In the genomic region with DNA sequence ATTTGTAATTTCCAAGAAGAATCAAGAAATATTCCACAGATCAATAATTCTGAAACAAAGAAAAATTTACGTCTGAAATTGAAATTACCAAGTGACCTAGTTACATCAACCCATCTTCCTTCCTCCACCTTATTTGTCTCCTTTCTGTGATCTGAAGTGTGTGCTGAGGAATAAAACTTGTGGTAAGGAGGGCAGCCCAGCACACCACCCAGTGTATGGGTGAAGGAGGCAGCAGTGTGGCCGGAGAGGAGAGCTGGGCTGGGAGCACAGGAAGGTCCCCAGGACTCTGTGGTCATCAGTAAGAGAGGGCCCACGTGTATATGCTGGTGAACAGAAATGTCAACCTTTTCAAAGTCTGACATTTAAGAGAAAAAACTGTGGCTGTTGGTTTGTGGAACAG, we compare ENCODE assay signal across 28 cellular contexts. TPM values are rescaled to one million over a fixed set of nuclear protein-coding genes. Genes with fewer than 3 reads are reported as not detected.
DNase-seq lines count a peak whose midpoint lies in the region; ATAC-seq and TF ChIP-seq lines count a peak whose summit lies in the region.
"Had no signal": no experiment of that assay in that cellular context is flagged by ENCODE, and none has a peak within 500 bp of the region (broad histone marks: within the 10 kb centered on the region; RNA-seq: fewer than 3 reads in every experiment).

No MANE protein-coding gene starts in this region.

- no peak for ATAC-seq in GM18502 (IDR thresholded peaks at IDR 0.05; ENCODE audit: poor library complexity, unreplicated experiment)
- ATAC-seq: foreskin keratinocyte, PC-3 had no signal

- H3K4me3 ChIP-seq in GM12865 (ENCODE audit: low read depth, low read length) (peak overlapping the region; percentile 41), mononuclear cell (ENCODE audit: low read length) (peak overlapping the region; percentile 23), A673 (ENCODE audit: low read depth, low read length, poor library complexity, severe bottlenecking) (no peak overlapping the region)
- H3K4me3 ChIP-seq: left ventricle myocardium inferior, smooth muscle cell, vagina had no signal

- no peak for TF ChIP-seq CTCF in GM12865 (IDR thresholded peaks at IDR 0.05; ENCODE audit: insufficient read depth, low read depth, low read length, missing control alignments)
- TF ChIP-seq CTCF in HFFc6 (IDR thresholded peaks at IDR 0.05), result no peak
- TF ChIP-seq CTCF in A673 (conservative IDR thresholded peaks at IDR 0.05; ENCODE audit: low read depth, low read length), result no peak

- no TSS peak for BruUV-seq in A673 (replicated peaks; lab: Mats Ljungman, UMichigan)

- peaks cover 7% of the 10 kb centered on the region for H3K4me1 Mint-ChIP-seq in activated CD4-positive, alpha-beta T cell treated with anti-CD3 and anti-CD28 coated beads, Interleukin-2, amount 10 ng/mL, durations not matched to agents 7 days and 5 days
- peaks cover 67% of the 10 kb centered on the region for H3K4me1 Mint-ChIP-seq in activated CD4-positive, alpha-beta memory T cell treated with anti-CD3 and anti-CD28 coated beads, Interleukin-2, amount 10 ng/mL, durations not matched to agents 7 days and 5 days
- H3K4me1 Mint-ChIP-seq in HFFc6 (ENCODE audit: low read depth), result no peaks in the 10 kb centered on the region

- intact Hi-C loops in A673 (cut with micrococcal nuclease; ENCODE audit: unreplicated experiment), result no loop called here

- CTCF ChIA-PET in activated CD4-positive, alpha-beta T cell treated with anti-CD3 and anti-CD28 coated beads, Interleukin-2, amount 10 ng/mL, durations not matched to agents 7 days and 5 days (lab: Charles Lee), result no interaction called here
- CTCF ChIA-PET in activated CD4-positive, alpha-beta memory T cell treated with anti-CD3 and anti-CD28 coated beads, Interleukin-2, amount 10 ng/mL, durations not matched to agents 7 days and 5 days (lab: Charles Lee), result interaction anchor here (1.3 kb wide), 1 partner anchor 11 kb away, joined by 3 read pairs; no protein-coding TSS in a partner anchor
- CTCF ChIA-PET in A673 (lab: Charles Lee), result no interaction called here

- H3K27me3 Mint-ChIP-seq in activated CD4-positive, alpha-beta T cell treated with anti-CD3 and anti-CD28 coated beads, Interleukin-2, amount 10 ng/mL, durations not matched to agents 7 days and 5 days, result peaks cover 4% of the 10 kb centered on the region
- H3K27me3 Mint-ChIP-seq in activated CD4-positive, alpha-beta memory T cell treated with anti-CD3 and anti-CD28 coated beads, Interleukin-2, amount 10 ng/mL, durations not matched to agents 7 days and 5 days, result peaks cover 18% of the 10 kb centered on the region
- 0 out of 2 replicates have a peak, but pooled peaks cover 3% of the 10 kb centered on the region for H3K27me3 Mint-ChIP-seq in HFFc6 (ENCODE audit: insufficient read depth)

- H3K36me3 Mint-ChIP-seq in activated CD4-positive, alpha-beta T cell treated with anti-CD3 and anti-CD28 coated beads, Interleukin-2, amount 10 ng/mL, durations not matched to agents 7 days and 5 days (ENCODE audit: low read depth), result no peaks in the 10 kb centered on the region
- H3K36me3 Mint-ChIP-seq in activated CD4-positive, alpha-beta memory T cell treated with anti-CD3 and anti-CD28 coated beads, Interleukin-2, amount 10 ng/mL, durations not matched to agents 7 days and 5 days (ENCODE audit: low read depth), result peaks cover 3% of the 10 kb centered on the region
- H3K36me3 Mint-ChIP-seq in HFFc6 (ENCODE audit: low read depth), result 0 out of 2 replicates have a peak, but pooled peaks cover 4% of the 10 kb centered on the region
- H3K36me3 Mint-ChIP-seq: immature natural killer cell had no signal

- no peak overlapping the region for H3K27ac ChIP-seq in A673 (ENCODE audit: low read depth, low read length, poor library complexity, severe bottlenecking)
- H3K27ac ChIP-seq: foreskin keratinocyte, left ventricle myocardium inferior, vagina had no signal

- H3K4me1 ChIP-seq in mononuclear cell (ENCODE audit: insufficient read depth, low read length) (peaks cover 21% of the 10 kb centered on the region), A673 (ENCODE audit: insufficient read depth, low read length, poor library complexity, severe bottlenecking) (no peaks in the 10 kb centered on the region)
- H3K4me1 ChIP-seq: foreskin keratinocyte, vagina had no signal

- H3K27me3 ChIP-seq in mononuclear cell (ENCODE audit: insufficient read depth, low read length), result no peaks in the 10 kb centered on the region
- H3K27me3 ChIP-seq in A673 (replicated peaks; ENCODE audit: insufficient read depth, low read depth, low read length, poor library complexity), result peaks cover 18% of the 10 kb centered on the region
- H3K27me3 ChIP-seq: BE2C, vagina had no signal

- POLR2A ChIA-PET in activated CD4-positive, alpha-beta T cell treated with anti-CD3 and anti-CD28 coated beads, Interleukin-2, amount 10 ng/mL, durations not matched to agents 7 days and 5 days (lab: Charles Lee), result no interaction called here
- POLR2A ChIA-PET in activated CD4-positive, alpha-beta memory T cell treated with anti-CD3 and anti-CD28 coated beads, Interleukin-2, amount 10 ng/mL, durations not matched to agents 7 days and 5 days (lab: Charles Lee), result interaction anchor here (1.2 kb wide), 1 partner anchor 65 kb away, joined by 3 read pairs; no protein-coding TSS in a partner anchor
- POLR2A ChIA-PET in A673 (lab: Charles Lee; ENCODE audit: low non-redundant PET), result no interaction called here

- no peaks in the 10 kb centered on the region for H3K9me3 Mint-ChIP-seq in activated CD4-positive, alpha-beta T cell treated with anti-CD3 and anti-CD28 coated beads, Interleukin-2, amount 10 ng/mL, durations not matched to agents 7 days and 5 days
- no peaks in the 10 kb centered on the region for H3K9me3 Mint-ChIP-seq in activated CD4-positive, alpha-beta memory T cell treated with anti-CD3 and anti-CD28 coated beads, Interleukin-2, amount 10 ng/mL, durations not matched to agents 7 days and 5 days
- peaks cover 46% of the 10 kb centered on the region for H3K9me3 Mint-ChIP-seq in HFFc6
- H3K9me3 Mint-ChIP-seq: immature natural killer cell had no signal

- no peaks in the 10 kb centered on the region for H3K9me3 ChIP-seq in mononuclear cell (ENCODE audit: low read depth, low read length)
- no peaks in the 10 kb centered on the region for H3K9me3 ChIP-seq in A673 (ENCODE audit: low read depth, low read length, poor library complexity, severe bottlenecking)
- H3K9me3 ChIP-seq: BE2C, left ventricle myocardium inferior, vagina had no signal

- no peak overlapping the region for H3K27ac Mint-ChIP-seq in activated CD4-positive, alpha-beta T cell treated with anti-CD3 and anti-CD28 coated beads, Interleukin-2, amount 10 ng/mL, durations not matched to agents 7 days and 5 days
- H3K27ac Mint-ChIP-seq in activated CD4-positive, alpha-beta memory T cell treated with anti-CD3 and anti-CD28 coated beads, Interleukin-2, amount 10 ng/mL, durations not matched to agents 7 days and 5 days, result peak overlapping the region; percentile 19
- no peak overlapping the region for H3K27ac Mint-ChIP-seq in HFFc6
- H3K27ac Mint-ChIP-seq: immature natural killer cell had no signal

- no peak for DNase-seq in activated CD4-positive, alpha-beta T cell treated with anti-CD3 and anti-CD28 coated beads, Interleukin-2, amount 10 ng/mL, durations not matched to agents 7 days and 5 days
- DNase-seq in activated CD4-positive, alpha-beta T cell treated with anti-CD3 and anti-CD28 coated beads, Interleukin-2, amount 50 U/mL, for 1 hour, result no peak
- DNase-seq in GM12865 (ENCODE audit: low read depth) (peak; percentile 21), HFFc6 (no peak), A673 (ENCODE audit: low spot score) (no peak)
- DNase-seq in activated CD4-positive, alpha-beta memory T cell treated with anti-CD3 and anti-CD28 coated beads, Interleukin-2, amount 10 ng/mL, durations not matched to agents 7 days and 5 days, result no peak
- DNase-seq: 8988T; activated CD4-positive, alpha-beta T cell treated with anti-CD3 and anti-CD28 coated beads, Interleukin-2, amount 50 U/mL, for 4 hours; amygdala; BE2C; foreskin keratinocyte; immature natural killer cell; Karpas-422; left ventricle myocardium inferior; NCI-H187 treated with DMSO at 0.1 percent for 48 hours; NCI-H748 treated with DMSO at 0.1 percent for 48 hours; nucleus accumbens; PC-3; SIG-M5; stimulated activated CD4-positive, alpha-beta T cell treated with anti-CD3 and anti-CD28 coated beads, Interleukin-4, amount 100 ng/mL, for 1 hour; substantia nigra; T-helper 1 cell had no signal

- H3K36me3 ChIP-seq in A673 (ENCODE audit: insufficient read depth, low read length, poor library complexity, severe bottlenecking), result no peaks in the 10 kb centered on the region
- H3K36me3 ChIP-seq: BE2C, left ventricle myocardium inferior, vagina had no signal

- peak overlapping the region; percentile 17 for H3K4me3 Mint-ChIP-seq in activated CD4-positive, alpha-beta T cell treated with anti-CD3 and anti-CD28 coated beads, Interleukin-2, amount 10 ng/mL, durations not matched to agents 7 days and 5 days
- H3K4me3 Mint-ChIP-seq in activated CD4-positive, alpha-beta memory T cell treated with anti-CD3 and anti-CD28 coated beads, Interleukin-2, amount 10 ng/mL, durations not matched to agents 7 days and 5 days, result peak overlapping the region; percentile 66
- no peak overlapping the region for H3K4me3 Mint-ChIP-seq in HFFc6
- H3K4me3 Mint-ChIP-seq: immature natural killer cell had no signal

RNA-seq across cellular contexts. Expression of gene CCR6, which starts 11.3 kb away (rescaled TPM):
- total RNA-seq in activated CD4-positive, alpha-beta T cell treated with anti-CD3 and anti-CD28 coated beads, Interleukin-2, amount 10 ng/mL, durations not matched to agents 7 days and 5 days, result 1 to 10 TPM; 6.7 to 7.4 TPM
- total RNA-seq in activated CD4-positive, alpha-beta memory T cell treated with anti-CD3 and anti-CD28 coated beads, Interleukin-2, amount 10 ng/mL, durations not matched to agents 7 days and 5 days, result 10 to 100 TPM; 20.0 to 20.3 TPM
- total RNA-seq in mononuclear cell (14.8 TPM), A673 (2021) (not detected in 2 replicates)
- total RNA-seq in HFFc6 (2021; fragmentation: NEBNext Ultra II Directional; extraction: Animal tissue kit (Norgen Biotek cat#: 25700)), result not detected
- total RNA-seq: dermis microvascular lymphatic vessel endothelial cell, epithelial cell of proximal tubule, foreskin keratinocyte, left ventricle myocardium inferior, PC-3, smooth muscle cell had no signal

RNA-seq across cellular contexts. Expression of gene GPR31, which starts 46.2 kb away (rescaled TPM):
- total RNA-seq in activated CD4-positive, alpha-beta T cell treated with anti-CD3 and anti-CD28 coated beads, Interleukin-2, amount 10 ng/mL, durations not matched to agents 7 days and 5 days, result not detected
- total RNA-seq in activated CD4-positive, alpha-beta memory T cell treated with anti-CD3 and anti-CD28 coated beads, Interleukin-2, amount 10 ng/mL, durations not matched to agents 7 days and 5 days, result not detected
- not detected for total RNA-seq in mononuclear cell
- total RNA-seq in HFFc6 (2021; fragmentation: NEBNext Ultra II Directional; extraction: Animal tissue kit (Norgen Biotek cat#: 25700)), result not detected
- not detected in 2 replicates for total RNA-seq in A673 (2021)
- total RNA-seq: dermis microvascular lymphatic vessel endothelial cell, epithelial cell of proximal tubule, foreskin keratinocyte, left ventricle myocardium inferior, PC-3, smooth muscle cell, vagina had no signal
